In the genomic region with DNA sequence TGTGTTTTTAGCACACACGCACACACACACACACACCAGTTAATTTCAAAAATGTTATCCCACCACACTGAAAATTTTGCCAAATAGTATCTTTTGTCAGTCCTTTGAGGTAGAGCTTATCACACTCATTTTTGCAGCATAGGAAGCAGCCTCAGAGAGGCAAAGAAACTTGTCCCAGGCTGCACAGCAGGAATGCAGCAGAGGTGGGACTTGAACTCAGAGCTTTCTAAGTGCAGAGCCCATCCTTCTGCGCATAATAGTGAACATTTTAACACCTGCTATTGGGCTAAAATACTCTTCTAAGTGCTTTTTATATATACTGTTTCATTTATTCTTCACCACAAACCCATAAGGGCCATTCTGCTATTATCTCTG, we compare ENCODE assay signal across 1 cellular context.
TF ChIP-seq lines count a peak whose summit lies in the region.

No MANE protein-coding gene starts in this region.

TF ChIP-seq in HCT116, 20 proteins besides CTCF, POLR2A, EP300 and RAD21:
- TF ChIP-seq ZFX (IDR thresholded peaks at IDR 0.05): no peak
- TF ChIP-seq, protein P1, sequence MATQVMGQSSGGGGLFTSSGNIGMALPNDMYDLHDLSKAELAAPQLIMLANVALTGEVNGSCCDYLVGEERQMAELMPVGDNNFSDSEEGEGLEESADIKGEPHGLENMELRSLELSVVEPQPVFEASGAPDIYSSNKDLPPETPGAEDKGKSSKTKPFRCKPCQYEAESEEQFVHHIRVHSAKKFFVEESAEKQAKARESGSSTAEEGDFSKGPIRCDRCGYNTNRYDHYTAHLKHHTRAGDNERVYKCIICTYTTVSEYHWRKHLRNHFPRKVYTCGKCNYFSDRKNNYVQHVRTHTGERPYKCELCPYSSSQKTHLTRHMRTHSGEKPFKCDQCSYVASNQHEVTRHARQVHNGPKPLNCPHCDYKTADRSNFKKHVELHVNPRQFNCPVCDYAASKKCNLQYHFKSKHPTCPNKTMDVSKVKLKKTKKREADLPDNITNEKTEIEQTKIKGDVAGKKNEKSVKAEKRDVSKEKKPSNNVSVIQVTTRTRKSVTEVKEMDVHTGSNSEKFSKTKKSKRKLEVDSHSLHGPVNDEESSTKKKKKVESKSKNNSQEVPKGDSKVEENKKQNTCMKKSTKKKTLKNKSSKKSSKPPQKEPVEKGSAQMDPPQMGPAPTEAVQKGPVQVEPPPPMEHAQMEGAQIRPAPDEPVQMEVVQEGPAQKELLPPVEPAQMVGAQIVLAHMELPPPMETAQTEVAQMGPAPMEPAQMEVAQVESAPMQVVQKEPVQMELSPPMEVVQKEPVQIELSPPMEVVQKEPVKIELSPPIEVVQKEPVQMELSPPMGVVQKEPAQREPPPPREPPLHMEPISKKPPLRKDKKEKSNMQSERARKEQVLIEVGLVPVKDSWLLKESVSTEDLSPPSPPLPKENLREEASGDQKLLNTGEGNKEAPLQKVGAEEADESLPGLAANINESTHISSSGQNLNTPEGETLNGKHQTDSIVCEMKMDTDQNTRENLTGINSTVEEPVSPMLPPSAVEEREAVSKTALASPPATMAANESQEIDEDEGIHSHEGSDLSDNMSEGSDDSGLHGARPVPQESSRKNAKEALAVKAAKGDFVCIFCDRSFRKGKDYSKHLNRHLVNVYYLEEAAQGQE (IDR thresholded peaks at IDR 0.05; ENCODE audit: low read depth): no peak
- TF ChIP-seq EZH2phosphoT487 (IDR thresholded peaks at IDR 0.05; ENCODE audit: borderline replicate concordance): no peak
